10 cellular contexts compared by ENCODE assay signal in the genomic region with DNA sequence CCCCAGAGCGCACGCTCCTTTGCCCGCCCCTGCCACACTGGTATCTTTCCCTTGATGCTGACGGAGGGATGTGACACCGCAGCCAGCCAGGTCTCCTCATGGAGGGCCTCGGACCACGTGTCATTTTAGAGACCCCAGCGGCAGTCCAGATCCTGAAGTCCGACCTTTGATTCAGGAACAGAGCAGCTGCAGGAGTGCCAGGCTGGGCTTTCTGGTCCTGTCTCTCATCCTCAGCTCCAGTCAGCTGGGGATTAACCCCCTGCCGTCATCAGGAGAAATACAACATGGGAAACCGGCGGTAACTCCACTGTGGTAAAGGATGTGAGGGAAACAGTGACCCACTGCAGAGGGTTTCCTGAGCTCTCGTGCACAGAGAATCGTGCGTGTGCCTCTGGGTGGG.
DNase-seq lines count a peak whose midpoint lies in the region; ATAC-seq lines count a peak whose summit lies in the region.
"Had no signal": no experiment of that assay in that cellular context is flagged by ENCODE, and none has a peak within 500 bp of the region (broad histone marks: within the 10 kb centered on the region; RNA-seq: fewer than 3 reads in every experiment).

No MANE protein-coding gene starts in this region.

- H3K27ac ChIP-seq in neuronal stem cell (replicated peaks; ENCODE audit: low read length) (no peak overlapping the region), right cardiac atrium (ENCODE audit: low read length) (no peak overlapping the region)

- WGBS in neuronal stem cell (ENCODE audit: extremely low coverage in 2 of 2, insufficient read length in 2 of 2, insufficient replicate concordance in 1 of 2), 2 donors: no CpG with 5 or more reads among the region's 15 CpGs
- WGBS in right cardiac atrium: 75% methylated on average over 15 of the region's 15 CpGs

- no peak overlapping the region for H2BK15ac ChIP-seq in neuronal stem cell (ENCODE audit: low read length)

- H4K8ac ChIP-seq in neuronal stem cell (ENCODE audit: low read depth, low read length): no peak overlapping the region

- no peaks in the 10 kb centered on the region for H3K9me3 Mint-ChIP-seq in activated naive CD8-positive, alpha-beta T cell (ENCODE audit: low read depth)

- H2BK5ac ChIP-seq in neuronal stem cell (ENCODE audit: low read length): peak overlapping the region; percentile 0

- H4K91ac ChIP-seq in neuronal stem cell (ENCODE audit: low read depth, low read length, poor library complexity): no peak overlapping the region

- H3K27ac Mint-ChIP-seq in activated naive CD8-positive, alpha-beta T cell: peak overlapping the region; percentile 96

- H3K23ac ChIP-seq in neuronal stem cell (ENCODE audit: low read depth, low read length, poor library complexity): peak overlapping the region; percentile 8

- peaks cover 38% of the 10 kb centered on the region for H3K4me1 Mint-ChIP-seq in activated naive CD8-positive, alpha-beta T cell (ENCODE audit: low read depth)

- no peak overlapping the region for H3K4me2 ChIP-seq in neuronal stem cell (ENCODE audit: insufficient read depth, low read length, poor library complexity, severe bottlenecking)

- peak overlapping the region; percentile 40 for H3K4me3 Mint-ChIP-seq in activated naive CD8-positive, alpha-beta T cell

- H3K4me1 ChIP-seq in neuronal stem cell (ENCODE audit: control insufficient read depth in 2 of 2, insufficient read depth in 1 of 2, low read depth in 1 of 2, low read length in 2 of 2): peaks cover 7 to 22% of the 10 kb centered on the region in 2 donors
- no peaks in the 10 kb centered on the region for H3K4me1 ChIP-seq in right cardiac atrium (ENCODE audit: control insufficient read depth, insufficient read depth, low read length)

- H2BK12ac ChIP-seq in neuronal stem cell (ENCODE audit: low read length): no peak overlapping the region

- no peaks in the 10 kb centered on the region for H3K27me3 Mint-ChIP-seq in activated naive CD8-positive, alpha-beta T cell

- no peak overlapping the region for H2BK120ac ChIP-seq in neuronal stem cell (ENCODE audit: low read depth, low read length)

- peak overlapping the region; percentile 66 for H3K14ac ChIP-seq in neuronal stem cell (ENCODE audit: low read length)

- H2AK5ac ChIP-seq in neuronal stem cell (ENCODE audit: low read depth, low read length): peak overlapping the region; percentile 58

- no peak for ATAC-seq in right cardiac atrium

- peaks cover 5% of the 10 kb centered on the region for H3K79me1 ChIP-seq in neuronal stem cell (ENCODE audit: low read depth, low read length)

- H3K36me3 Mint-ChIP-seq in activated naive CD8-positive, alpha-beta T cell: peaks cover 2% of the 10 kb centered on the region

- H3K36me3 ChIP-seq in neuronal stem cell (replicated peaks in 1 of 2; ENCODE audit: control insufficient read depth in 2 of 2, insufficient read depth in 2 of 2, low read length in 2 of 2): no peaks in the 10 kb centered on the region

- intact Hi-C loops in right cardiac atrium (cut with DNase I): no loop called here

- H3K9me3 ChIP-seq in neuronal stem cell (replicated peaks in 1 of 2; ENCODE audit: control insufficient read depth in 2 of 2, insufficient read depth in 1 of 2, low read depth in 1 of 2, low read length in 2 of 2) (peaks cover 0 to 1% of the 10 kb centered on the region in 2 donors), right cardiac atrium (ENCODE audit: control insufficient read depth, low read length) (no peaks in the 10 kb centered on the region)

- H3K27me3 ChIP-seq in neuronal stem cell (ENCODE audit: control insufficient read depth in 3 of 3, insufficient read depth in 3 of 3, low read depth in 1 of 3, low read length in 3 of 3) (no peaks in the 10 kb centered on the region), right cardiac atrium (ENCODE audit: control insufficient read depth, insufficient read depth) (no peaks in the 10 kb centered on the region)

- peak overlapping the region; percentile 59 for H3K18ac ChIP-seq in neuronal stem cell (ENCODE audit: low read length)

- H2AFZ ChIP-seq in neuronal stem cell (ENCODE audit: low read length): no peak overlapping the region

- H3K4me3 ChIP-seq in Jurkat, Clone E6-1 (ENCODE audit: low read length): no peak overlapping the region
- H3K4me3 ChIP-seq in neuronal stem cell (ENCODE audit: low read length in 2 of 2): no peak overlapping the region
- no peak overlapping the region for H3K4me3 ChIP-seq in right cardiac atrium (ENCODE audit: low read length)

- no peak overlapping the region for H3K9ac ChIP-seq in neuronal stem cell (ENCODE audit: low read depth, low read length, poor library complexity)

- DNase-seq in NCI-H345 (lab: John Stamatoyannopoulos, UW): peak; percentile 33
- DNase-seq in NCI-H345 treated with DMSO at 0.1 percent for 48 hours (lab: John Stamatoyannopoulos, UW; ENCODE audit: unreplicated experiment): no peak
- peak; percentile 18 for DNase-seq in Jurkat, Clone E6-1 (ENCODE audit: low read depth, low spot score)
- no peak for DNase-seq in neuronal stem cell (ENCODE audit: low spot score)
- no peak for DNase-seq in activated CD4-positive, CD25-positive, alpha-beta regulatory T cell (lab: John Stamatoyannopoulos, UW)
- no peak for DNase-seq in amniotic stem cell (lab: John Stamatoyannopoulos, UW)
- no peak for DNase-seq in right cardiac atrium
- DNase-seq: 8988T, NCI-H1417 treated with DMSO at 0.1 percent for 48 hours had no signal

- H3K4ac ChIP-seq in neuronal stem cell (ENCODE audit: low read length): no peak overlapping the region

Comparison
In these comparisons a context has a peak if more than half of its experiments do, and no peak if none do; other contexts are left out.
1. DNase-seq: peak in NCI-H345 (single experiment) and Jurkat, Clone E6-1 (single experiment); none in NCI-H345 treated with DMSO at 0.1 percent for 48 hours (single experiment), neuronal stem cell (single experiment), activated CD4-positive, CD25-positive, alpha-beta regulatory T cell (0 of 4), amniotic stem cell (single experiment) and right cardiac atrium (0 of 3).